1 cellular context compared by ENCODE assay signal in genomic region chr20:63214514-63214913, GRCh38.
TF ChIP-seq lines count a peak whose summit lies in the region.

No MANE protein-coding gene starts in this region.

TF ChIP-seq in K562, 482 proteins besides CTCF, POLR2A, EP300 and RAD21 (continued from another document and continues in another):
- TF ChIP-seq MLLT1 (IDR thresholded peaks at IDR 0.05) (no peak), EHMT2 (IDR thresholded peaks at IDR 0.05) (no peak), ZNF121 (CRISPR knock-in tag; conservative IDR thresholded peaks at IDR 0.05) (no peak), SRF (CRISPR knock-in tag; IDR thresholded peaks at IDR 0.05) (no peak), MEF2D (tag; conservative IDR thresholded peaks at IDR 0.05; ENCODE audit: low read depth) (no peak), CAMTA2 (CRISPR knock-in tag; conservative IDR thresholded peaks at IDR 0.05) (no peak), ZNF408 (CRISPR knock-in tag; IDR thresholded peaks at IDR 0.05; ENCODE audit: low read depth) (no peak), TCF3 (CRISPR knock-in tag; IDR thresholded peaks at IDR 0.05) (peak; percentile 23), ZNF561 (CRISPR knock-in tag; conservative IDR thresholded peaks at IDR 0.05) (no peak), ZSCAN29 (IDR thresholded peaks at IDR 0.05) (no peak), HDGF (IDR thresholded peaks at IDR 0.05) (no peak), ZNF586 (CRISPR knock-in tag; conservative IDR thresholded peaks at IDR 0.05) (no peak), GATAD2A (IDR thresholded peaks at IDR 0.05) (no peak), GATAD2B (IDR thresholded peaks at IDR 0.05; ENCODE audit: borderline replicate concordance) (no peak; the same call in 1 of the 2 replicates), ARID2 (IDR thresholded peaks at IDR 0.05) (no peak), MITF (IDR thresholded peaks at IDR 0.05) (no peak), CHCHD3 (CRISPR knock-in tag; IDR thresholded peaks at IDR 0.05) (no peak), SOX6 (IDR thresholded peaks at IDR 0.05) (peak; percentile 89), TEAD4 (IDR thresholded peaks at IDR 0.05; ENCODE audit: low read length) (peak; percentile 42; the same call in 1 of the 2 replicates), TEAD4 (CRISPR knock-in tag; IDR thresholded peaks at IDR 0.05; ENCODE audit: borderline replicate concordance) (no peak), SIN3A (IDR thresholded peaks at IDR 0.05; ENCODE audit: borderline replicate concordance in 2 of 2, control insufficient read depth in 1 of 2, low read depth in 2 of 2, low read length in 2 of 2) (no peak), SRSF3 (IDR thresholded peaks at IDR 0.05; ENCODE audit: insufficient read depth, low read length) (no peak), C11orf30 (IDR thresholded peaks at IDR 0.05; ENCODE audit: low read depth) (no peak), KAT8 (IDR thresholded peaks at IDR 0.05; ENCODE audit: low read depth) (no peak), YBX1 (IDR thresholded peaks at IDR 0.05) (no peak), ARID3A (IDR thresholded peaks at IDR 0.05; ENCODE audit: borderline replicate concordance, low read depth, low read length) (no peak), RBM34 (IDR thresholded peaks at IDR 0.05; ENCODE audit: borderline replicate concordance, insufficient read depth, low read length) (no peak), TCF15 (CRISPR knock-in tag; IDR thresholded peaks at IDR 0.05) (no peak), PHF21A (IDR thresholded peaks at IDR 0.05; ENCODE audit: borderline replicate concordance, low read depth) (no peak), DPF2 (IDR thresholded peaks at IDR 0.05) (peak; percentile 38; the same call in 1 of the 2 replicates), KDM2B (CRISPR knock-in tag; IDR thresholded peaks at IDR 0.05) (no peak), ZNF282 (CRISPR knock-in tag; IDR thresholded peaks at IDR 0.05) (no peak), CTBP1 (IDR thresholded peaks at IDR 0.05; ENCODE audit: borderline replicate concordance) (peak; percentile 44; the same call in 1 of the 2 replicates), ARID1B (IDR thresholded peaks at IDR 0.05) (peak; percentile 71), E2F1 (CRISPR knock-in tag; IDR thresholded peaks at IDR 0.05) (no peak), ZNF696 (CRISPR knock-in tag; conservative IDR thresholded peaks at IDR 0.05) (no peak), CBFA2T3 (IDR thresholded peaks at IDR 0.05) (peak; percentile 55), TAL1 (IDR thresholded peaks at IDR 0.05) (peak; percentile 33; the same call in 1 of the 2 replicates), ZBTB40 (IDR thresholded peaks at IDR 0.05) (no peak), ZBTB40 (CRISPR knock-in tag; IDR thresholded peaks at IDR 0.05) (no peak), MNT (conservative IDR thresholded peaks at IDR 0.05) (0 out of 4 replicates have a peak, but pooled peaks of 1 of the 2 experiments have one; percentile 7), SMARCA5 (IDR thresholded peaks at IDR 0.05) (no peak), OTX1 (CRISPR knock-in tag; IDR thresholded peaks at IDR 0.05) (no peak), NFATC3 (IDR thresholded peaks at IDR 0.05) (no peak), ZFX (CRISPR knock-in tag; IDR thresholded peaks at IDR 0.05) (no peak), NR1H2 (CRISPR knock-in tag; IDR thresholded peaks at IDR 0.05) (no peak), NFXL1 (CRISPR knock-in tag; IDR thresholded peaks at IDR 0.05) (no peak), GTF3C2 (IDR thresholded peaks at IDR 0.05; ENCODE audit: borderline replicate concordance, extremely low read depth, insufficient read length) (no peak), NFYB (IDR thresholded peaks at IDR 0.05; ENCODE audit: extremely low read depth, insufficient read length) (no peak), BCL6 (CRISPR knock-in tag; IDR thresholded peaks at IDR 0.05) (no peak), TCFL5 (CRISPR knock-in tag; conservative IDR thresholded peaks at IDR 0.05) (no peak), PTRF (tag; IDR thresholded peaks at IDR 0.05) (no peak), RBM17 (IDR thresholded peaks at IDR 0.05; ENCODE audit: borderline replicate concordance, low read depth, low read length) (no peak), ZNF699 (CRISPR knock-in tag; IDR thresholded peaks at IDR 0.05; ENCODE audit: insufficient replicate concordance) (no peak)
